In genomic region chr2:47490406-47490805, GRCh38 we compare ENCODE assay signal across 25 cellular contexts.
DNase-seq lines count a peak whose midpoint lies in the region; ATAC-seq, FAIRE-seq and TF ChIP-seq lines count a peak whose summit lies in the region.
"Had no signal": no experiment of that assay in that cellular context is flagged by ENCODE, and none has a peak within 500 bp of the region (broad histone marks: within the 10 kb centered on the region; RNA-seq: fewer than 3 reads in every experiment).

No MANE protein-coding gene starts in this region.

- no peak for TF ChIP-seq CTCF in IMR-90 (conservative IDR thresholded peaks at IDR 0.05; ENCODE audit: low read depth, low read length)
- TF ChIP-seq CTCF in fibroblast of villous mesenchyme (IDR thresholded peaks at IDR 0.05; ENCODE audit: insufficient read depth, low read depth, low read length), result no peak
- TF ChIP-seq CTCF in pancreas (IDR thresholded peaks at IDR 0.05), result no peak

- H2AFZ ChIP-seq in GM23248 (no peak overlapping the region), IMR-90 (replicated peaks; ENCODE audit: low read length, poor library complexity) (no peak overlapping the region)

- no peaks in the 10 kb centered on the region for H4K20me1 ChIP-seq in GM23248 (ENCODE audit: insufficient read depth)
- no peaks in the 10 kb centered on the region for H4K20me1 ChIP-seq in IMR-90 (ENCODE audit: insufficient read depth, low read length)

- no peak overlapping the region for H2BK120ac ChIP-seq in IMR-90 (ENCODE audit: low read depth, low read length)

- no peaks in the 10 kb centered on the region for H3K27me3 ChIP-seq in GM23248 (replicated peaks; ENCODE audit: insufficient read depth)
- no peaks in the 10 kb centered on the region for H3K27me3 ChIP-seq in IMR-90 (ENCODE audit: control insufficient read depth, insufficient read depth, low read length)
- no peaks in the 10 kb centered on the region for H3K27me3 ChIP-seq in pancreas
- H3K27me3 ChIP-seq: BE2C had no signal

- POLR2A ChIA-PET in IMR-90 (lab: Charles Lee; ENCODE audit: unreplicated experiment), result no interaction called here

- H3K36me3 ChIP-seq in GM23248 (ENCODE audit: low read depth), result no peaks in the 10 kb centered on the region
- no peaks in the 10 kb centered on the region for H3K36me3 ChIP-seq in IMR-90 (ENCODE audit: control insufficient read depth, insufficient read depth, low read length)
- no peaks in the 10 kb centered on the region for H3K36me3 ChIP-seq in pancreas

- in situ Hi-C loops in GM23248 (cut with MboI), result no loop called here
- in situ Hi-C loops in IMR-90 (cut with MboI; ENCODE audit: low sequenced_read_pairs), result no loop called here

- H3K27ac ChIP-seq in GM23248, result no peak overlapping the region
- H3K27ac ChIP-seq in IMR-90 (ENCODE audit: insufficient read depth, low read length), result no peak overlapping the region
- H3K27ac ChIP-seq in pancreas, result no peak overlapping the region

- H3K9ac ChIP-seq in GM23248 (no peak overlapping the region), IMR-90 (ENCODE audit: low read depth, low read length) (no peak overlapping the region)

- H4K8ac ChIP-seq in IMR-90 (ENCODE audit: low read depth in 2 of 2, low read length in 2 of 2), result no peak overlapping the region

- DNase-seq in GM23248 (peak; percentile 11), IMR-90 (peak; percentile 31), amniotic epithelial cell (ENCODE audit: low read depth) (peak; percentile 45), fibroblast of villous mesenchyme (ENCODE audit: low read depth) (peak; percentile 32), globus pallidus (ENCODE audit: low spot score) (no peak), pancreas (no peak)
- DNase-seq: BE2C; CD4-positive, CD25-positive, alpha-beta regulatory T cell; COR-L47; DMS 273 treated with DMSO at 0.1 percent for 48 hours; DND-41; GF-D8; MV-4-11; NCI-H1417 treated with DMSO at 0.1 percent for 48 hours; NCI-H187 treated with DMSO at 0.1 percent for 48 hours; NCI-H2227 treated with DMSO at 0.1 percent for 48 hours; NCI-H524; NCI-H82; RPMI8226 had no signal

- no peaks in the 10 kb centered on the region for H3K9me2 ChIP-seq in GM23248 (ENCODE audit: insufficient read depth)

- no peak overlapping the region for H3K56ac ChIP-seq in IMR-90 (ENCODE audit: extremely low read depth, insufficient read depth, low read length)

- H3K4me1 ChIP-seq in GM23248 (ENCODE audit: insufficient read depth) (peaks cover 24% of the 10 kb centered on the region), IMR-90 (ENCODE audit: control insufficient read depth, insufficient read depth, low read length) (peaks cover 14% of the 10 kb centered on the region), pancreas (no peaks in the 10 kb centered on the region)
- H3K4me1 ChIP-seq: BE2C had no signal

- H3K4me3 ChIP-seq in GM23248 (no peak overlapping the region), IMR-90 (ENCODE audit: insufficient read depth, low read depth, low read length) (no peak overlapping the region), fibroblast of villous mesenchyme (ENCODE audit: low read depth, low read length) (no peak overlapping the region), pancreas (no peak overlapping the region)
- H3K4me3 ChIP-seq: GM12878, K562 had no signal

- peaks cover 4% of the 10 kb centered on the region for H3K9me1 ChIP-seq in IMR-90 (ENCODE audit: insufficient read depth, low read length)

- H3K79me2 ChIP-seq in GM23248 (ENCODE audit: insufficient read depth), result no peaks in the 10 kb centered on the region

- H3K4ac ChIP-seq in IMR-90 (ENCODE audit: low read depth, low read length), result no peak overlapping the region; the same call in 1 of the 2 replicates

- no peak overlapping the region for H4K91ac ChIP-seq in IMR-90 (ENCODE audit: insufficient read depth, low read depth, low read length)

- dilution Hi-C loops in IMR-90 (cut with HindIII; ENCODE audit: low sequenced_read_pairs, unreplicated experiment), result no loop called here

- H2BK20ac ChIP-seq in IMR-90 (ENCODE audit: low read depth, low read length), result no peak overlapping the region

- ATAC-seq in IMR-90 (ENCODE audit: low read depth), result no peak
- no peak for ATAC-seq in HG03378 (IDR thresholded peaks at IDR 0.05; ENCODE audit: unreplicated experiment)
- no peak for ATAC-seq in pancreas
- no peak for ATAC-seq in HG03439 (IDR thresholded peaks at IDR 0.05; ENCODE audit: unreplicated experiment)
- ATAC-seq: GM12878, K562 had no signal

- TF ChIP-seq RAD21 in IMR-90 (IDR thresholded peaks at IDR 0.05; ENCODE audit: low read length), result no peak

- no peak overlapping the region for H3K14ac ChIP-seq in IMR-90 (replicated peaks; ENCODE audit: low read depth, low read length)

- FAIRE-seq in pancreas (lab: Jason Lieb, UNC), result no peak
- FAIRE-seq: A204.1, GM12878, GM19239, K562 had no signal

- H3K9me3 ChIP-seq in GM23248 (ENCODE audit: low read depth) (no peaks in the 10 kb centered on the region), IMR-90 (ENCODE audit: control insufficient read depth, insufficient read depth, low read length) (no peaks in the 10 kb centered on the region), pancreas (no peaks in the 10 kb centered on the region)
- H3K9me3 ChIP-seq: BE2C had no signal

- no peak for TF ChIP-seq POLR2A in IMR-90 (IDR thresholded peaks at IDR 0.05; ENCODE audit: low read depth, low read length)

- peaks cover 9% of the 10 kb centered on the region; the same call in 1 of the 2 replicates for H3F3A ChIP-seq in GM23248 (ENCODE audit: insufficient read depth)

- no TSS peak for BruUV-seq in IMR-90 (replicated peaks; lab: Mats Ljungman, UMichigan)

- no peak overlapping the region for H3K18ac ChIP-seq in IMR-90 (ENCODE audit: low read depth, low read length)

- no peak overlapping the region for H2BK5ac ChIP-seq in IMR-90 (ENCODE audit: low read depth, low read length, poor library complexity, severe bottlenecking)

- no peak overlapping the region for H3K23ac ChIP-seq in IMR-90 (ENCODE audit: low read depth, low read length)

- no peak overlapping the region for H2AK9ac ChIP-seq in IMR-90 (replicated peaks; ENCODE audit: low read depth, low read length, poor library complexity)

- 73 to 76% methylated on average over 6 of the region's 6 CpGs for WGBS in GM23248 (ENCODE audit: low coverage in 1 of 2, low lambda C conversion rate in 2 of 2, missing lambda C conversion rate in 2 of 2), 2 experiments
- no CpG with 5 or more reads among the region's 6 CpGs for whole genome bisulfite sequencing in IMR-90 (ENCODE audit: extremely low coverage in 2 of 2, insufficient read length in 1 of 2), 2 experiments
- WGBS in pancreas, 2 donors, result 89 to 93% methylated on average over 6 of the region's 6 CpGs

- H3K4me2 ChIP-seq in GM23248 (ENCODE audit: unreplicated experiment) (no peak overlapping the region), IMR-90 (ENCODE audit: low read depth, low read length) (no peak overlapping the region)

- H3K79me1 ChIP-seq in IMR-90 (ENCODE audit: low read depth in 1 of 2, low read length in 2 of 2), result no peaks in the 10 kb centered on the region

- H2BK15ac ChIP-seq in IMR-90 (ENCODE audit: low read depth, low read length), result no peak overlapping the region

- no peak overlapping the region for H2AK5ac ChIP-seq in IMR-90 (ENCODE audit: low read depth, low read length)

- intact Hi-C loops in IMR-90 (cut with micrococcal nuclease) (no loop called here), pancreas (cut with DNase I) (no loop called here)

- no peak overlapping the region for H4K5ac ChIP-seq in IMR-90 (ENCODE audit: low read depth, low read length)

- CTCF ChIA-PET in IMR-90 (lab: Yijun Ruan, JAX), result interaction anchor here (2.0 kb wide), 1 partner anchor 22 kb away, joined by 4 read pairs; no protein-coding TSS in a partner anchor

TF ChIP-seq in IMR-90, 13 proteins besides CTCF, POLR2A, EP300 and RAD21:
- TF ChIP-seq ELK1 (IDR thresholded peaks at IDR 0.05; ENCODE audit: borderline replicate concordance, low read depth, low read length) (no peak), BHLHE40 (IDR thresholded peaks at IDR 0.05; ENCODE audit: low read depth, low read length) (no peak), FOS (IDR thresholded peaks at IDR 0.05; ENCODE audit: low read depth, low read length) (no peak), MXI1 (IDR thresholded peaks at IDR 0.05; ENCODE audit: borderline replicate concordance, low read depth, low read length) (no peak), MAFK (IDR thresholded peaks at IDR 0.05; ENCODE audit: low read depth, low read length) (no peak), SMC3 (IDR thresholded peaks at IDR 0.05; ENCODE audit: low read depth, low read length) (no peak), CEBPB (IDR thresholded peaks at IDR 0.05; ENCODE audit: low read depth, low read length) (no peak), RCOR1 (IDR thresholded peaks at IDR 0.05; ENCODE audit: insufficient replicate concordance, low read length) (no peak), CHD1 (IDR thresholded peaks at IDR 0.05; ENCODE audit: low read depth, low read length) (no peak), NFE2L2 (IDR thresholded peaks at IDR 0.05; ENCODE audit: low read depth, low read length) (no peak), RFX5 (IDR thresholded peaks at IDR 0.05; ENCODE audit: low read depth, low read length) (no peak), MAZ (IDR thresholded peaks at IDR 0.05; ENCODE audit: borderline replicate concordance, low read depth, low read length) (no peak), USF2 (IDR thresholded peaks at IDR 0.05; ENCODE audit: low read depth, low read length) (no peak)

Comparison
In these comparisons a context has a peak if more than half of its experiments do, and no peak if none do; other contexts are left out.
1. DNase-seq: peak in GM23248 (single experiment), IMR-90 (single experiment), amniotic epithelial cell (single experiment) and fibroblast of villous mesenchyme (single experiment); none in globus pallidus (single experiment) and pancreas (0 of 6).